ENCODE assay signal across 8 cellular contexts in the genomic region with DNA sequence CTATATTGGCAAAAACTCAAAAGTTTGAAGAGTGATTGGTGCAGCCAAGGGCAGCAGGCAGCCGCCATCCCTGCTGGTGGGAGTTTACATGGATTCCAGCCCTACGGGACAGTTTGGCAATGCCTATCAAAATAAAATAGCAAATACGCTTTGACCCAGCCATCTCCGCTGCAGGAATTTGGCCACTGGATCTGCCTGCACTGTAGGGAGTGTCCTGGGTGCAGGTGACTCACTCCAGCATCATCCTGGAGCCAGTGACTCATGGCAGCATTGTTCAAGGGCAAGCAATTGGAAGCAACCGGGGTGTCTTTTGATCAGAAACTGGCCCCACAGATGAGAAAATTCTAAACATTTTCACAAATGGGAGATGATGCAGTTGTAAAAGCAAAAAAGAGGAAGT. TPM values are rescaled to one million over a fixed set of nuclear protein-coding genes. Genes with fewer than 3 reads are reported as not detected.
DNase-seq lines count a peak whose midpoint lies in the region; ATAC-seq and TF ChIP-seq lines count a peak whose summit lies in the region.

No MANE protein-coding gene starts in this region.

- no peak for TF ChIP-seq POLR2A in GM18505 (IDR thresholded peaks at IDR 0.05; ENCODE audit: borderline replicate concordance, extremely low read depth, insufficient read depth, insufficient read length)

- no peaks in the 10 kb centered on the region for H3K4me1 ChIP-seq in lung (ENCODE audit: control insufficient read depth in 2 of 2, insufficient read depth in 2 of 2, low read length in 2 of 2)

- H3K27ac ChIP-seq in brain microvascular endothelial cell (peak overlapping the region; percentile 24), lung (ENCODE audit: low read depth in 1 of 2, low read length in 1 of 2) (no peak overlapping the region)

- in situ Hi-C loops in brain microvascular endothelial cell (cut with HindIII; ENCODE audit: low pct_ligation_motif_present, low sequenced_read_pairs) = no loop called here

- H3K9me3 ChIP-seq in lung (ENCODE audit: control insufficient read depth in 2 of 2, insufficient read depth in 1 of 2, low read length in 1 of 2) = peaks cover 5 to 6% of the 10 kb centered on the region in 2 donors

- no peak for TF ChIP-seq CTCF in brain microvascular endothelial cell (IDR thresholded peaks at IDR 0.05; ENCODE audit: low read depth, low read length, missing control alignments)
- no peak for TF ChIP-seq CTCF in lung (IDR thresholded peaks at IDR 0.05; ENCODE audit: control extremely low read depth, extremely low read depth)

- no peaks in the 10 kb centered on the region for H3K36me3 ChIP-seq in brain microvascular endothelial cell (replicated peaks)
- H3K36me3 ChIP-seq in lung (ENCODE audit: control insufficient read depth in 2 of 2, insufficient read depth in 2 of 2, low read length in 2 of 2) = no peaks in the 10 kb centered on the region

- DNase-seq in AG08395 (ENCODE audit: low spot score) = peak; percentile 98
- peak; percentile 97 for DNase-seq in HT1080 (ENCODE audit: low read depth)
- DNase-seq in brain microvascular endothelial cell = peak; percentile 97
- no peak for DNase-seq in lung (ENCODE audit: low spot score)
- no peak for DNase-seq in activated T-cell treated with anti-CD3 and anti-CD28 coated beads for 4 hours
- DNase-seq in NCI-H1417 treated with DMSO at 0.1 percent for 48 hours (lab: John Stamatoyannopoulos, UW) = no peak

- ATAC-seq in lung (ENCODE audit: insufficient read depth, low FRiP score) = peak; percentile 34
- no peak for ATAC-seq in GM19452 (IDR thresholded peaks at IDR 0.05; ENCODE audit: unreplicated experiment)
- ATAC-seq in GM18505 (IDR thresholded peaks at IDR 0.05; ENCODE audit: unreplicated experiment) = no peak

- 58 to 79% methylated on average over 5 of the region's 5 CpGs for WGBS in lung, 2 donors

- H3K27me3 ChIP-seq in brain microvascular endothelial cell (replicated peaks) = no peaks in the 10 kb centered on the region
- H3K27me3 ChIP-seq in lung (ENCODE audit: control insufficient read depth, insufficient read depth) = no peaks in the 10 kb centered on the region

- no peak overlapping the region for H3K4me3 ChIP-seq in brain microvascular endothelial cell (ENCODE audit: low read depth, low read length)
- no peak overlapping the region for H3K4me3 ChIP-seq in lung

RNA-seq across cellular contexts. Expression of a gene that starts 24.6 kb away (rescaled TPM):
- total RNA-seq in HT1080 (2014; rRNA removed; shearing (Covaris generic)) = 0.30 and 2.7 TPM in 2 replicates
- 0.84 and 1.4 TPM in 2 replicates for polyA plus RNA-seq in HT1080 (2015; cell fraction: cytosol; rRNA removed)
- polyA plus RNA-seq in HT1080 (2015; cell fraction: nucleus; rRNA removed) = 1.9 and 2.6 TPM in 2 replicates
- 1 to 10 TPM; 1.9 to 2.4 TPM for total RNA-seq in lung
- polyA plus RNA-seq in lung = 1 to 10 TPM in 1 of 2 donors, under 1 TPM in 1; 0.35 to 1.0 TPM

RNA-seq across cellular contexts. Expression of a gene that starts 44.0 kb away (rescaled TPM):
- total RNA-seq in HT1080 (2014; rRNA removed; shearing (Covaris generic)) = 0.24 and 0.37 TPM in 2 replicates
- not detected in 2 replicates for polyA plus RNA-seq in HT1080 (2015; cell fraction: cytosol; rRNA removed)
- polyA plus RNA-seq in HT1080 (2015; cell fraction: nucleus; rRNA removed) = 0.27 and 0.43 TPM in 2 replicates
- total RNA-seq in lung = not detected
- polyA plus RNA-seq in lung = not detected

Comparison
In these comparisons a context has a peak if more than half of its experiments do, and no peak if none do; other contexts are left out.
1. DNase-seq: peak in AG08395 (single experiment), HT1080 (single experiment) and brain microvascular endothelial cell (single experiment); none in lung (single experiment), activated T-cell treated with anti-CD3 and anti-CD28 coated beads for 4 hours (single experiment) and NCI-H1417 treated with DMSO at 0.1 percent for 48 hours (single experiment).